1 cellular context compared by ENCODE assay signal in the genomic region with DNA sequence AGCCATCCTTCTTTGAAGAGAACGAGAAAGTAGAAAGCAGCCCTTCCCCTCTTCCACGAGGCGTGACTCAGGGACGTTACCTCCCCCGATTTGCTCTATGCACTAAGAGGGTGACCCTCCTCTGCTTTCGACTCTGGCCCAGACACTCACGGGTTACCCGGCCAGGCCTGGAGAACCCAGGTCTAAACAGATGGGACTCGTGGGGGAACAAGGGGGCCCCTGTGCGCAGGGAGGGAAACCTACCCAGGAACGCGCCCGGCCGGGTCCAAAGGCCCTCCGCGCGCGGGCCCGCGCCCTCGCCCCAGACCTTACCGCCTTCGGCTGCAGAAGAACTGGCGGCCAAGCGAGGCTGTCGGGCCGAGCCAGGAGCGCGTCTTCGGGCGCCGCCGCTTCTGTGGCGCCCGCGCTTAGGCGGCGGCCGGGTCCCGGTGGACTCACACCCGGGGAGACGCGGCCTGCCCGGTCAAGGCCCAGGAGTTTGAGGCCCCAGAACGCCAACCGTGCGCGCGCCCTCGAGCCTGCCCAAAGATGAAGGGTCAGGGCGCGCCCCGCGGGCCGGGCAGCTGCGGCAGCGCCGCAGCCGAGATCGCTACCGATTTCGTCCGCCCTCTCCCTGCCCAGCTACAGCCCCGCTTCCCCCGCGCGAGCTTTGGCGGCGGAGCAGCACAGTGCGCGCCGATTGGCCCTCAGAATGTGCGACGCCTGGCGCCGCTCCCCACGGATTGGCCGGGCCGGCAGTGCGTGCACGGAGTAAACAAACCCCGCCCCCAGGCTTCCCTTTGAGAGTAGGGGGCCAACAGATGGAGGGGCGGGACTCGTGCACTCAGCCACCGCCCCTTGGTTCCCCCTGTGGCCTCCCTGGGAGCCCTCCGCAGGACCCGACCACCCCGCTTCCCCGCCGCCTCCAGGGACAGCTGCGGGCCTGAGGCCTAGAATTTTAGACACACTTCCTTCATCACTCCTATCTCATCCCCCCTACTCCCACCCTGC.
A peak's percentile ranks its signal among the peaks of the same experiment; 100 is the strongest.
TF ChIP-seq lines count a peak whose summit lies in the region.

TSS of gene TFDP2 (minus strand) at position 674 of the 990 bp plus-strand sequence. CDS start 47,795 bp downstream, outside the sequence.

TF ChIP-seq in GM12878, 131 proteins besides CTCF, POLR2A, EP300 and RAD21 (continued from another document and continues in another):
- TF ChIP-seq, protein P1, sequence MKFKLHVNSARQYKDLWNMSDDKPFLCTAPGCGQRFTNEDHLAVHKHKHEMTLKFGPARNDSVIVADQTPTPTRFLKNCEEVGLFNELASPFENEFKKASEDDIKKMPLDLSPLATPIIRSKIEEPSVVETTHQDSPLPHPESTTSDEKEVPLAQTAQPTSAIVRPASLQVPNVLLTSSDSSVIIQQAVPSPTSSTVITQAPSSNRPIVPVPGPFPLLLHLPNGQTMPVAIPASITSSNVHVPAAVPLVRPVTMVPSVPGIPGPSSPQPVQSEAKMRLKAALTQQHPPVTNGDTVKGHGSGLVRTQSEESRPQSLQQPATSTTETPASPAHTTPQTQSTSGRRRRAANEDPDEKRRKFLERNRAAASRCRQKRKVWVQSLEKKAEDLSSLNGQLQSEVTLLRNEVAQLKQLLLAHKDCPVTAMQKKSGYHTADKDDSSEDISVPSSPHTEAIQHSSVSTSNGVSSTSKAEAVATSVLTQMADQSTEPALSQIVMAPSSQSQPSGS (IDR thresholded peaks at IDR 0.05; ENCODE audit: low read length): no peak
- no peak for TF ChIP-seq SPI1 (IDR thresholded peaks at IDR 0.05; ENCODE audit: borderline replicate concordance, insufficient read depth, low read depth, low read length)
- TF ChIP-seq, protein P2, sequence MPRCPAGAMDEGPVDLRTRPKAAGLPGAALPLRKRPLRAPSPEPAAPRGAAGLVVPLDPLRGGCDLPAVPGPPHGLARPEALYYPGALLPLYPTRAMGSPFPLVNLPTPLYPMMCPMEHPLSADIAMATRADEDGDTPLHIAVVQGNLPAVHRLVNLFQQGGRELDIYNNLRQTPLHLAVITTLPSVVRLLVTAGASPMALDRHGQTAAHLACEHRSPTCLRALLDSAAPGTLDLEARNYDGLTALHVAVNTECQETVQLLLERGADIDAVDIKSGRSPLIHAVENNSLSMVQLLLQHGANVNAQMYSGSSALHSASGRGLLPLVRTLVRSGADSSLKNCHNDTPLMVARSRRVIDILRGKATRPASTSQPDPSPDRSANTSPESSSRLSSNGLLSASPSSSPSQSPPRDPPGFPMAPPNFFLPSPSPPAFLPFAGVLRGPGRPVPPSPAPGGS (IDR thresholded peaks at IDR 0.05; ENCODE audit: borderline replicate concordance, insufficient read depth, low read depth, low read length, poor library complexity, severe bottlenecking): no peak
- no peak for TF ChIP-seq TARDBP (IDR thresholded peaks at IDR 0.05; ENCODE audit: borderline replicate concordance)
- TF ChIP-seq RBBP5 (conservative IDR thresholded peaks at IDR 0.05): no peak
- TF ChIP-seq IRF4 (IDR thresholded peaks at IDR 0.05; ENCODE audit: low read depth, low read length): no peak
- no peak for TF ChIP-seq SMAD5 (IDR thresholded peaks at IDR 0.05; ENCODE audit: low read depth)
- TF ChIP-seq EGR1 (IDR thresholded peaks at IDR 0.05; ENCODE audit: borderline replicate concordance in 1 of 2, low read depth in 2 of 2, low read length in 2 of 2): 0 out of 3 replicates have a peak, but pooled peaks of 1 of the 2 experiments have one; percentile 29
- no peak for TF ChIP-seq ZNF274 (IDR thresholded peaks at IDR 0.05; ENCODE audit: insufficient read depth, insufficient read length)
- TF ChIP-seq HSF1 (IDR thresholded peaks at IDR 0.05; ENCODE audit: low read depth, low read length): no peak
- peak; percentile 17 for TF ChIP-seq FOS (IDR thresholded peaks at IDR 0.05; ENCODE audit: borderline replicate concordance, extremely low read depth, insufficient read length)
- no peak for TF ChIP-seq CEBPB (IDR thresholded peaks at IDR 0.05; ENCODE audit: borderline replicate concordance in 1 of 2, low read depth in 2 of 2, low read length in 2 of 2)
- no peak for TF ChIP-seq MLLT1 (IDR thresholded peaks at IDR 0.05)
- TF ChIP-seq, protein P3, sequence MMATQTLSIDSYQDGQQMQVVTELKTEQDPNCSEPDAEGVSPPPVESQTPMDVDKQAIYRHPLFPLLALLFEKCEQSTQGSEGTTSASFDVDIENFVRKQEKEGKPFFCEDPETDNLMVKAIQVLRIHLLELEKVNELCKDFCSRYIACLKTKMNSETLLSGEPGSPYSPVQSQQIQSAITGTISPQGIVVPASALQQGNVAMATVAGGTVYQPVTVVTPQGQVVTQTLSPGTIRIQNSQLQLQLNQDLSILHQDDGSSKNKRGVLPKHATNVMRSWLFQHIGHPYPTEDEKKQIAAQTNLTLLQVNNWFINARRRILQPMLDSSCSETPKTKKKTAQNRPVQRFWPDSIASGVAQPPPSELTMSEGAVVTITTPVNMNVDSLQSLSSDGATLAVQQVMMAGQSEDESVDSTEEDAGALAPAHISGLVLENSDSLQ (IDR thresholded peaks at IDR 0.05): no peak
- TF ChIP-seq ETV6 (conservative IDR thresholded peaks at IDR 0.05 in 1 of 2, IDR thresholded peaks at IDR 0.05 in 1 of 2; ENCODE audit: borderline replicate concordance in 1 of 2, low read depth in 1 of 2): no peak
- TF ChIP-seq JUND (IDR thresholded peaks at IDR 0.05; ENCODE audit: low read depth, low read length): no peak
- no peak for TF ChIP-seq HDAC6 (IDR thresholded peaks at IDR 0.05; ENCODE audit: unreplicated experiment)
- no peak for TF ChIP-seq KAT2A (conservative IDR thresholded peaks at IDR 0.05; ENCODE audit: control insufficient read depth, low read depth, low read length)
- TF ChIP-seq, protein P4, sequence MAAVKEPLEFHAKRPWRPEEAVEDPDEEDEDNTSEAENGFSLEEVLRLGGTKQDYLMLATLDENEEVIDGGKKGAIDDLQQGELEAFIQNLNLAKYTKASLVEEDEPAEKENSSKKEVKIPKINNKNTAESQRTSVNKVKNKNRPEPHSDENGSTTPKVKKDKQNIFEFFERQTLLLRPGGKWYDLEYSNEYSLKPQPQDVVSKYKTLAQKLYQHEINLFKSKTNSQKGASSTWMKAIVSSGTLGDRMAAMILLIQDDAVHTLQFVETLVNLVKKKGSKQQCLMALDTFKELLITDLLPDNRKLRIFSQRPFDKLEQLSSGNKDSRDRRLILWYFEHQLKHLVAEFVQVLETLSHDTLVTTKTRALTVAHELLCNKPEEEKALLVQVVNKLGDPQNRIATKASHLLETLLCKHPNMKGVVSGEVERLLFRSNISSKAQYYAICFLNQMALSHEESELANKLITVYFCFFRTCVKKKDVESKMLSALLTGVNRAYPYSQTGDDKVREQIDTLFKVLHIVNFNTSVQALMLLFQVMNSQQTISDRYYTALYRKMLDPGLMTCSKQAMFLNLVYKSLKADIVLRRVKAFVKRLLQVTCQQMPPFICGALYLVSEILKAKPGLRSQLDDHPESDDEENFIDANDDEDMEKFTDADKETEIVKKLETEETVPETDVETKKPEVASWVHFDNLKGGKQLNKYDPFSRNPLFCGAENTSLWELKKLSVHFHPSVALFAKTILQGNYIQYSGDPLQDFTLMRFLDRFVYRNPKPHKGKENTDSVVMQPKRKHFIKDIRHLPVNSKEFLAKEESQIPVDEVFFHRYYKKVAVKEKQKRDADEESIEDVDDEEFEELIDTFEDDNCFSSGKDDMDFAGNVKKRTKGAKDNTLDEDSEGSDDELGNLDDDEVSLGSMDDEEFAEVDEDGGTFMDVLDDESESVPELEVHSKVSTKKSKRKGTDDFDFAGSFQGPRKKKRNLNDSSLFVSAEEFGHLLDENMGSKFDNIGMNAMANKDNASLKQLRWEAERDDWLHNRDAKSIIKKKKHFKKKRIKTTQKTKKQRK (IDR thresholded peaks at IDR 0.05; ENCODE audit: low read depth, low read length): no peak
- no peak for TF ChIP-seq BRCA1 (IDR thresholded peaks at IDR 0.05; ENCODE audit: low read depth, low read length)
- TF ChIP-seq MYB (IDR thresholded peaks at IDR 0.05; ENCODE audit: borderline replicate concordance, low read depth, low read length): no peak
- peak; percentile 84 for TF ChIP-seq CREB1 (IDR thresholded peaks at IDR 0.05; ENCODE audit: low read depth)
- TF ChIP-seq SRF (IDR thresholded peaks at IDR 0.05; ENCODE audit: low read depth in 2 of 2, low read length in 2 of 2): no peak
- peak; percentile 47 for TF ChIP-seq CREM (IDR thresholded peaks at IDR 0.05; ENCODE audit: low read depth)
- TF ChIP-seq, protein P5, sequence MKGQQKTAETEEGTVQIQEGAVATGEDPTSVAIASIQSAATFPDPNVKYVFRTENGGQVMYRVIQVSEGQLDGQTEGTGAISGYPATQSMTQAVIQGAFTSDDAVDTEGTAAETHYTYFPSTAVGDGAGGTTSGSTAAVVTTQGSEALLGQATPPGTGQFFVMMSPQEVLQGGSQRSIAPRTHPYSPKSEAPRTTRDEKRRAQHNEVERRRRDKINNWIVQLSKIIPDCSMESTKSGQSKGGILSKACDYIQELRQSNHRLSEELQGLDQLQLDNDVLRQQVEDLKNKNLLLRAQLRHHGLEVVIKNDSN (IDR thresholded peaks at IDR 0.05; ENCODE audit: borderline replicate concordance, extremely low read length, insufficient read depth, low read depth, low read length): no peak
- no peak for TF ChIP-seq YY1 (IDR thresholded peaks at IDR 0.05; ENCODE audit: low read depth, low read length)
- 0 out of 2 replicates have a peak, but pooled peaks have one; percentile 63 for TF ChIP-seq GATAD2B (conservative IDR thresholded peaks at IDR 0.05; ENCODE audit: low read depth)
- no peak for TF ChIP-seq SIX5 (IDR thresholded peaks at IDR 0.05; ENCODE audit: low read depth, low read length, severe bottlenecking)
- TF ChIP-seq TCF12 (IDR thresholded peaks at IDR 0.05; ENCODE audit: low read depth, low read length): no peak
- TF ChIP-seq NFXL1 (IDR thresholded peaks at IDR 0.05; ENCODE audit: borderline replicate concordance): no peak
- TF ChIP-seq, protein P6, sequence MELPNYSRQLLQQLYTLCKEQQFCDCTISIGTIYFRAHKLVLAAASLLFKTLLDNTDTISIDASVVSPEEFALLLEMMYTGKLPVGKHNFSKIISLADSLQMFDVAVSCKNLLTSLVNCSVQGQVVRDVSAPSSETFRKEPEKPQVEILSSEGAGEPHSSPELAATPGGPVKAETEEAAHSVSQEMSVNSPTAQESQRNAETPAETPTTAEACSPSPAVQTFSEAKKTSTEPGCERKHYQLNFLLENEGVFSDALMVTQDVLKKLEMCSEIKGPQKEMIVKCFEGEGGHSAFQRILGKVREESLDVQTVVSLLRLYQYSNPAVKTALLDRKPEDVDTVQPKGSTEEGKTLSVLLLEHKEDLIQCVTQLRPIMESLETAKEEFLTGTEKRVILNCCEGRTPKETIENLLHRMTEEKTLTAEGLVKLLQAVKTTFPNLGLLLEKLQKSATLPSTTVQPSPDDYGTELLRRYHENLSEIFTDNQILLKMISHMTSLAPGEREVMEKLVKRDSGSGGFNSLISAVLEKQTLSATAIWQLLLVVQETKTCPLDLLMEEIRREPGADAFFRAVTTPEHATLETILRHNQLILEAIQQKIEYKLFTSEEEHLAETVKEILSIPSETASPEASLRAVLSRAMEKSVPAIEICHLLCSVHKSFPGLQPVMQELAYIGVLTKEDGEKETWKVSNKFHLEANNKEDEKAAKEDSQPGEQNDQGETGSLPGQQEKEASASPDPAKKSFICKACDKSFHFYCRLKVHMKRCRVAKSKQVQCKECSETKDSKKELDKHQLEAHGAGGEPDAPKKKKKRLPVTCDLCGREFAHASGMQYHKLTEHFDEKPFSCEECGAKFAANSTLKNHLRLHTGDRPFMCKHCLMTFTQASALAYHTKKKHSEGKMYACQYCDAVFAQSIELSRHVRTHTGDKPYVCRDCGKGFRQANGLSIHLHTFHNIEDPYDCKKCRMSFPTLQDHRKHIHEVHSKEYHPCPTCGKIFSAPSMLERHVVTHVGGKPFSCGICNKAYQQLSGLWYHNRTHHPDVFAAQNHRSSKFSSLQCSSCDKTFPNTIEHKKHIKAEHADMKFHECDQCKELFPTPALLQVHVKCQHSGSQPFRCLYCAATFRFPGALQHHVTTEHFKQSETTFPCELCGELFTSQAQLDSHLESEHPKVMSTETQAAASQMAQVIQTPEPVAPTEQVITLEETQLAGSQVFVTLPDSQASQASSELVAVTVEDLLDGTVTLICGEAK (IDR thresholded peaks at IDR 0.05; ENCODE audit: borderline replicate concordance): no peak
- no peak for TF ChIP-seq SREBF2 (IDR thresholded peaks at IDR 0.05; ENCODE audit: low read length)
- TF ChIP-seq CHD1 (IDR thresholded peaks at IDR 0.05; ENCODE audit: low read depth, low read length): no peak
- no peak for TF ChIP-seq TCF7 (IDR thresholded peaks at IDR 0.05; ENCODE audit: borderline replicate concordance)
- TF ChIP-seq SUZ12 (IDR thresholded peaks at IDR 0.05; ENCODE audit: unreplicated experiment): no peak
- no peak for TF ChIP-seq ZNF384 (IDR thresholded peaks at IDR 0.05; ENCODE audit: borderline replicate concordance, low read depth, low read length)
- TF ChIP-seq BCL11A (IDR thresholded peaks at IDR 0.05; ENCODE audit: low read depth, low read length): no peak
- 0 out of 2 replicates have a peak, but pooled peaks have one; percentile 14 for TF ChIP-seq PAX5 (IDR thresholded peaks at IDR 0.05; ENCODE audit: borderline replicate concordance, low read depth, low read length)
- TF ChIP-seq NR2C1 (IDR thresholded peaks at IDR 0.05): no peak
- no peak for TF ChIP-seq ZSCAN29 (IDR thresholded peaks at IDR 0.05)
- TF ChIP-seq ZNF217 (IDR thresholded peaks at IDR 0.05): no peak
- no peak for TF ChIP-seq MTA3 (IDR thresholded peaks at IDR 0.05; ENCODE audit: borderline replicate concordance, low read length)
- TF ChIP-seq BHLHE40 (IDR thresholded peaks at IDR 0.05; ENCODE audit: borderline replicate concordance in 1 of 2, low read depth in 2 of 2, low read length in 1 of 2): peak in 1 of 2 experiments; percentile 47; a peak in 1 of 4 replicates
- TF ChIP-seq ZNF24 (IDR thresholded peaks at IDR 0.05): no peak
- no peak for TF ChIP-seq NR2C2 (IDR thresholded peaks at IDR 0.05; ENCODE audit: borderline replicate concordance, control insufficient read depth, insufficient read length, low read depth)
- 0 out of 2 replicates have a peak, but pooled peaks have one; percentile 60 for TF ChIP-seq LARP7 (IDR thresholded peaks at IDR 0.05)
